ENCODE assay signal across 8 cellular contexts in genomic region chr5:43042626-43043399, GRCh38. TPM values are rescaled to one million over a fixed set of nuclear protein-coding genes. Genes with fewer than 3 reads are reported as not detected.
DNase-seq lines count a peak whose midpoint lies in the region; ATAC-seq, FAIRE-seq and TF ChIP-seq lines count a peak whose summit lies in the region.

No MANE protein-coding gene starts in this region.

- peak; percentile 27 for ATAC-seq in HG02610 (IDR thresholded peaks at IDR 0.05; ENCODE audit: unreplicated experiment)

- DNase-seq in GM12891 (ENCODE audit: insufficient read length, low spot score) = peak; percentile 37
- DNase-seq in NCI-H128 (lab: John Stamatoyannopoulos, UW; ENCODE audit: unreplicated experiment) = peak; percentile 61
- DNase-seq in T-helper 1 cell = peak in 4 of 5 donors; percentile 52 to 87 (median 56)
- peak; percentile 89 for DNase-seq in astrocyte of the hippocampus (ENCODE audit: low read depth, low spot score)
- no peak for DNase-seq in HuH-7 (ENCODE audit: low spot score)

- TF ChIP-seq POLR2A in GM12891 (IDR thresholded peaks at IDR 0.05; ENCODE audit: low read depth, low read length) = no peak; the same call in 1 of the 2 replicates

- peak; percentile 87 for FAIRE-seq in GM12891 (lab: Jason Lieb, UNC)

- H3K4me3 ChIP-seq in iPS-18c (ENCODE audit: insufficient read depth, low read depth, low read length) = peak overlapping the region; percentile 55
- peak overlapping the region; percentile 52 to 61 (median 58) for H3K4me3 ChIP-seq in skin epidermis

- H3K9me3 ChIP-seq in iPS-18c (ENCODE audit: control insufficient read depth, insufficient read depth, low read length) = peaks cover 2% of the 10 kb centered on the region

- H3K27ac ChIP-seq in skin epidermis = peak overlapping the region; percentile 74 to 100 (median 95)

TF ChIP-seq in GM12891, 5 proteins besides CTCF, POLR2A, EP300 and RAD21:
- TF ChIP-seq TAF1 (IDR thresholded peaks at IDR 0.05; ENCODE audit: low read depth, low read length) = peak; percentile 54; the same call in 1 of the 2 replicates
- TF ChIP-seq SPI1 (IDR thresholded peaks at IDR 0.05; ENCODE audit: low read depth, low read length) = no peak
- TF ChIP-seq PAX5 (IDR thresholded peaks at IDR 0.05; ENCODE audit: insufficient read depth, low read length, severe bottlenecking) = peak; percentile 4
- no peak; the same call in 1 of the 2 replicates for TF ChIP-seq POLR2AphosphoS5 (IDR thresholded peaks at IDR 0.05; ENCODE audit: low read depth, low read length)
- no peak; the same call in none of the 2 replicates for TF ChIP-seq POU2F2 (IDR thresholded peaks at IDR 0.05; ENCODE audit: low read depth, low read length)

RNA-seq across cellular contexts. Expression of gene ANXA2R, which starts 2.7 kb away (rescaled TPM):
- polyA plus RNA-seq in GM12891 (2012; ENCODE audit: low read depth, missing spikeins) = 2.3 TPM
